Comparison of ENCODE assay signal across 8 cellular contexts in genomic region chr19:43527860-43528622, GRCh38. TPM values are rescaled to one million over a fixed set of nuclear protein-coding genes. Genes with fewer than 3 reads are reported as not detected.
A peak's percentile ranks its signal among the peaks of the same experiment; 100 is the strongest.
DNase-seq lines count a peak whose midpoint lies in the region; ATAC-seq and TF ChIP-seq lines count a peak whose summit lies in the region.

No MANE protein-coding gene starts in this region.

- peak overlapping the region in 9 of 10 donors; percentile 76 to 100 (median 91) for H3K4me3 ChIP-seq in heart right ventricle
- H3K4me3 ChIP-seq in subcutaneous abdominal adipose tissue (ENCODE audit: low read depth in 1 of 5, low read length in 5 of 5), result peak overlapping the region in 3 of 5 donors; percentile 85 to 92 (median 90)

- H3K36me3 Mint-ChIP-seq in activated CD4-positive, alpha-beta T cell treated with anti-CD3 and anti-CD28 coated beads, Interleukin-2, amount 10 ng/mL, durations not matched to agents 7 days and 5 days (ENCODE audit: low read depth), result peaks cover 3% of the 10 kb centered on the region

- no peak for DNase-seq in activated CD4-positive, alpha-beta T cell treated with anti-CD3 and anti-CD28 coated beads, Interleukin-2, amount 10 ng/mL, durations not matched to agents 7 days and 5 days
- DNase-seq in activated CD4-positive, alpha-beta T cell treated with anti-CD3 and anti-CD28 coated beads, Interleukin-2, amount 50 U/mL, for 1 hour, result no peak
- peak; percentile 51 for DNase-seq in RPMI7951 (ENCODE audit: low read depth)
- peak in 1 of 2 donors; percentile 43 for DNase-seq in heart right ventricle
- DNase-seq in HCEC 1CT, result no peak
- no peak for DNase-seq in activated gamma-delta T cell treated with Interleukin-2 at 50 U/mL for 16 hours
- no peak for DNase-seq in NCI-H2227 (lab: John Stamatoyannopoulos, UW; ENCODE audit: unreplicated experiment)

- peak overlapping the region in 2 of 5 donors; percentile 72 to 91 for H3K9ac ChIP-seq in subcutaneous abdominal adipose tissue (ENCODE audit: low read length in 5 of 5)

- peak in 2 of 8 donors; percentile 5 to 23 for ATAC-seq in heart right ventricle

- H3K36me3 ChIP-seq in heart right ventricle (peaks cover 0 to 2% (median 0%) of the 10 kb centered on the region in 9 donors), subcutaneous abdominal adipose tissue (ENCODE audit: control insufficient read depth in 5 of 5, insufficient read depth in 5 of 5, low read length in 5 of 5) (no peaks in the 10 kb centered on the region)

- H3K27ac Mint-ChIP-seq in activated CD4-positive, alpha-beta T cell treated with anti-CD3 and anti-CD28 coated beads, Interleukin-2, amount 10 ng/mL, durations not matched to agents 7 days and 5 days, result no peak overlapping the region

- H3K9me3 ChIP-seq in heart right ventricle (no peaks in the 10 kb centered on the region), subcutaneous abdominal adipose tissue (ENCODE audit: control insufficient read depth in 5 of 5, low read length in 5 of 5) (no peaks in the 10 kb centered on the region)

- intact Hi-C loops in heart right ventricle (cut with DNase I), result no loop called here

- peaks cover 31% of the 10 kb centered on the region for H3K4me1 Mint-ChIP-seq in activated CD4-positive, alpha-beta T cell treated with anti-CD3 and anti-CD28 coated beads, Interleukin-2, amount 10 ng/mL, durations not matched to agents 7 days and 5 days

- 33 to 35% methylated on average over 13 of the region's 13 CpGs for WGBS in heart right ventricle, 2 donors

- no peaks in the 10 kb centered on the region for H3K27me3 ChIP-seq in heart right ventricle
- H3K27me3 ChIP-seq in subcutaneous abdominal adipose tissue (ENCODE audit: control insufficient read depth in 5 of 5, insufficient read depth in 4 of 5, low read length in 5 of 5), result no peaks in the 10 kb centered on the region

- H3K27ac ChIP-seq in heart right ventricle, result peak overlapping the region in 9 of 10 donors; percentile 78 to 88 (median 84)
- H3K27ac ChIP-seq in subcutaneous abdominal adipose tissue (ENCODE audit: low read depth, low read length), result peak overlapping the region; percentile 38

- no peaks in the 10 kb centered on the region for H3K27me3 Mint-ChIP-seq in activated CD4-positive, alpha-beta T cell treated with anti-CD3 and anti-CD28 coated beads, Interleukin-2, amount 10 ng/mL, durations not matched to agents 7 days and 5 days

- H3K4me1 ChIP-seq in heart right ventricle (peaks cover 0 to 49% (median 40%) of the 10 kb centered on the region in 9 donors), subcutaneous abdominal adipose tissue (ENCODE audit: control insufficient read depth in 5 of 5, insufficient read depth in 5 of 5, low read length in 5 of 5) (peaks cover 9 to 44% (median 37%) of the 10 kb centered on the region in 5 donors)

- POLR2A ChIA-PET in activated CD4-positive, alpha-beta T cell treated with anti-CD3 and anti-CD28 coated beads, Interleukin-2, amount 10 ng/mL, durations not matched to agents 7 days and 5 days (lab: Charles Lee), result interaction anchor here (0.8 kb wide), 1 partner anchor 9 kb away, joined by 3 read pairs; no protein-coding TSS in a partner anchor

- CTCF ChIA-PET in activated CD4-positive, alpha-beta T cell treated with anti-CD3 and anti-CD28 coated beads, Interleukin-2, amount 10 ng/mL, durations not matched to agents 7 days and 5 days (lab: Charles Lee), result interaction anchor here (0.6 to 2.1 kb wide), 10 partner anchors 8 to 95 kb away, joined by 3 to 9 read pairs (median 3); partner anchors contain the start of gene PHLDB3

- no peaks in the 10 kb centered on the region for H3K9me3 Mint-ChIP-seq in activated CD4-positive, alpha-beta T cell treated with anti-CD3 and anti-CD28 coated beads, Interleukin-2, amount 10 ng/mL, durations not matched to agents 7 days and 5 days

- peak in 3 of 9 donors; percentile 19 to 26 (median 25) for TF ChIP-seq CTCF in heart right ventricle (IDR thresholded peaks at IDR 0.05)

- H3K4me3 Mint-ChIP-seq in activated CD4-positive, alpha-beta T cell treated with anti-CD3 and anti-CD28 coated beads, Interleukin-2, amount 10 ng/mL, durations not matched to agents 7 days and 5 days, result peak overlapping the region; percentile 38

RNA-seq across cellular contexts. Expression of gene ETHE1, which starts 1.0 kb away (rescaled TPM):
- 10 to 100 TPM; 66.8 to 73.7 TPM for total RNA-seq in activated CD4-positive, alpha-beta T cell treated with anti-CD3 and anti-CD28 coated beads, Interleukin-2, amount 10 ng/mL, durations not matched to agents 7 days and 5 days
- 232 and 297 TPM in 2 replicates for total RNA-seq in RPMI7951 (2014; rRNA removed; shearing (Covaris generic))
- total RNA-seq in heart right ventricle, result 10 to 100 TPM in 9 of 10 donors, 1 to 10 TPM in 1; 8.7 to 21.3 (median 13.0) TPM
- polyA plus RNA-seq in heart right ventricle, result 10 to 100 TPM in 1 of 2 donors, 1 to 10 TPM in 1; 5.1 to 23.6 TPM

RNA-seq across cellular contexts. Expression of gene ZNF575, which starts 4.9 kb away (rescaled TPM):
- 1 to 10 TPM; 6.2 to 6.3 TPM for total RNA-seq in activated CD4-positive, alpha-beta T cell treated with anti-CD3 and anti-CD28 coated beads, Interleukin-2, amount 10 ng/mL, durations not matched to agents 7 days and 5 days
- total RNA-seq in RPMI7951 (2014; rRNA removed; shearing (Covaris generic)), result 0.20 TPM in 1 of 2 replicates, not detected in the other
- total RNA-seq in heart right ventricle, result 1 to 10 TPM in 7 of 10 donors, under 1 TPM in 3; 0.45 to 2.0 (median 1.3) TPM
- polyA plus RNA-seq in heart right ventricle, result under 1 TPM; 0.54 to 0.80 TPM

RNA-seq across cellular contexts. Expression of gene PHLDB3, which starts 23.5 kb away (rescaled TPM):
- total RNA-seq in activated CD4-positive, alpha-beta T cell treated with anti-CD3 and anti-CD28 coated beads, Interleukin-2, amount 10 ng/mL, durations not matched to agents 7 days and 5 days, result 10 to 100 TPM; 11.9 to 18.6 TPM
- 12.1 and 12.8 TPM in 2 replicates for total RNA-seq in RPMI7951 (2014; rRNA removed; shearing (Covaris generic))
- total RNA-seq in heart right ventricle, result 10 to 100 TPM in 1 of 10 donors, 1 to 10 TPM in 9; 4.1 to 10.0 (median 7.0) TPM
- polyA plus RNA-seq in heart right ventricle, result 1 to 10 TPM; 4.0 to 5.7 TPM

RNA-seq across cellular contexts. Expression of gene XRCC1, which starts 47.3 kb away (rescaled TPM):
- 10 to 100 TPM; 41.2 to 42.6 TPM for total RNA-seq in activated CD4-positive, alpha-beta T cell treated with anti-CD3 and anti-CD28 coated beads, Interleukin-2, amount 10 ng/mL, durations not matched to agents 7 days and 5 days
- 36.7 and 42.7 TPM in 2 replicates for total RNA-seq in RPMI7951 (2014; rRNA removed; shearing (Covaris generic))
- 10 to 100 TPM; 11.8 to 21.9 (median 17.7) TPM for total RNA-seq in heart right ventricle
- polyA plus RNA-seq in heart right ventricle, result 10 to 100 TPM; 11.0 to 19.2 TPM

RNA-seq across cellular contexts. Expression of gene PINLYP, which starts 47.6 kb away (rescaled TPM):
- 1 to 10 TPM; 4.1 to 5.0 TPM for total RNA-seq in activated CD4-positive, alpha-beta T cell treated with anti-CD3 and anti-CD28 coated beads, Interleukin-2, amount 10 ng/mL, durations not matched to agents 7 days and 5 days
- total RNA-seq in RPMI7951 (2014; rRNA removed; shearing (Covaris generic)), result 2.8 and 3.8 TPM in 2 replicates
- total RNA-seq in heart right ventricle, result 1 to 10 TPM in 9 of 10 donors, under 1 TPM in 1; 0.28 to 3.7 (median 1.3) TPM
- polyA plus RNA-seq in heart right ventricle, result 1 to 10 TPM; 4.5 to 5.2 TPM
